In genomic region chr9:36398745-36399144, GRCh38 we compare ENCODE assay signal across 9 cellular contexts. TPM values are rescaled to one million over a fixed set of nuclear protein-coding genes. Genes with fewer than 3 reads are reported as not detected.
DNase-seq lines count a peak whose midpoint lies in the region; ATAC-seq and TF ChIP-seq lines count a peak whose summit lies in the region.
"Had no signal": no experiment of that assay in that cellular context is flagged by ENCODE, and none has a peak within 500 bp of the region (broad histone marks: within the 10 kb centered on the region; RNA-seq: fewer than 3 reads in every experiment).

No MANE protein-coding gene starts in this region.

- H3K4me1 ChIP-seq in PC-3 (ENCODE audit: insufficient read depth, low read length) (peaks cover 16% of the 10 kb centered on the region), endodermal cell (ENCODE audit: control insufficient read depth, insufficient read depth, low read length) (peaks cover 12% of the 10 kb centered on the region)

- peak overlapping the region; percentile 78 for H3K4me3 Mint-ChIP-seq in endodermal cell

- H3K9ac ChIP-seq in PC-3 (ENCODE audit: low read length) (0 out of 2 replicates have a peak overlapping the region, but pooled peaks have one; percentile 11), endodermal cell (ENCODE audit: extremely low read depth, low read length, poor library complexity, severe bottlenecking) (peak overlapping the region; percentile 94)

- H2AFZ ChIP-seq in PC-3 (ENCODE audit: low read length) = no peak overlapping the region

- no peaks in the 10 kb centered on the region for H3K9me2 ChIP-seq in PC-3 (replicated peaks; ENCODE audit: low read length)

- CTCF ChIA-PET in PC-3 (lab: Charles Lee) (no interaction called here), HEK293T (lab: Yijun Ruan, JAX) (no interaction called here)

- H3K27me3 ChIP-seq in PC-3 (ENCODE audit: low read length) (no peaks in the 10 kb centered on the region), endodermal cell (ENCODE audit: control insufficient read depth, insufficient read depth, low read length, poor library complexity, severe bottlenecking) (no peaks in the 10 kb centered on the region)

- H3K4me3 ChIP-seq in PC-3 (ENCODE audit: low read length) (peak overlapping the region; percentile 64), endodermal cell (ENCODE audit: low read length) (peak overlapping the region; percentile 100)

- no peaks in the 10 kb centered on the region for H3F3A ChIP-seq in PC-3 (ENCODE audit: low read length, unreplicated experiment)

- peak; percentile 50 for DNase-seq in GM04504 (ENCODE audit: low read depth)
- DNase-seq in PC-3 = no peak
- no peak for DNase-seq in endodermal cell
- peak; percentile 58 for DNase-seq in non-pigmented ciliary epithelial cell (ENCODE audit: low read depth)
- no peak for DNase-seq in DMS 273 treated with DMSO at 0.1 percent for 48 hours (lab: John Stamatoyannopoulos, UW)
- DNase-seq in NCI-H2081 treated with DMSO at 0.1 percent for 48 hours (lab: John Stamatoyannopoulos, UW) = no peak
- DNase-seq in HEK293T (ENCODE audit: extremely low spot score) = no peak
- DNase-seq: left cardiac atrium had no signal

- intact Hi-C loops in PC-3 (cut with micrococcal nuclease) = no loop called here

- ATAC-seq in PC-3 (no peak), HG02870 (IDR thresholded peaks at IDR 0.05; ENCODE audit: unreplicated experiment) (no peak)
- ATAC-seq: left cardiac atrium had no signal

- H3K27ac ChIP-seq in PC-3 (ENCODE audit: low read length) (no peak overlapping the region), endodermal cell (ENCODE audit: low read depth, low read length) (no peak overlapping the region)

- peaks cover 21% of the 10 kb centered on the region for H3K4me1 Mint-ChIP-seq in endodermal cell

- POLR2A ChIA-PET in PC-3 (lab: Charles Lee; ENCODE audit: unreplicated experiment) (no interaction called here), HEK293T (lab: Yijun Ruan, JAX) (no interaction called here)

- no peak for TF ChIP-seq CTCF in PC-3 (conservative IDR thresholded peaks at IDR 0.05; ENCODE audit: low read depth, low read length)
- TF ChIP-seq CTCF in endodermal cell (conservative IDR thresholded peaks at IDR 0.05) = no peak

- peaks cover 6% of the 10 kb centered on the region for H3K36me3 Mint-ChIP-seq in endodermal cell (ENCODE audit: low read depth)

- peak overlapping the region; percentile 50 for H3K27ac Mint-ChIP-seq in endodermal cell

- 0 out of 2 replicates have a peak, but pooled peaks cover 2% of the 10 kb centered on the region for H4K20me1 ChIP-seq in PC-3 (ENCODE audit: low read length)

- no peaks in the 10 kb centered on the region for H3K27me3 Mint-ChIP-seq in endodermal cell (ENCODE audit: insufficient read depth)

- H3K9me3 Mint-ChIP-seq in endodermal cell = no peaks in the 10 kb centered on the region

- peaks cover 59% of the 10 kb centered on the region for H3K79me2 ChIP-seq in PC-3 (ENCODE audit: low read length)

- no TSS peak for BruUV-seq in PC-3 (replicated peaks; lab: Mats Ljungman, UMichigan)

- H3K9me3 ChIP-seq in PC-3 (ENCODE audit: low read length) (no peaks in the 10 kb centered on the region), endodermal cell (ENCODE audit: control insufficient read depth, low read length) (no peaks in the 10 kb centered on the region)

- peak overlapping the region; percentile 84 for H3K4me2 ChIP-seq in PC-3 (ENCODE audit: low read length)

- no peaks in the 10 kb centered on the region; the same call in 1 of the 2 replicates for H3K36me3 ChIP-seq in PC-3 (ENCODE audit: low read depth, low read length)
- H3K36me3 ChIP-seq in endodermal cell (ENCODE audit: control insufficient read depth, insufficient read depth, low read length) = peaks cover 20% of the 10 kb centered on the region

TF ChIP-seq in HEK293T, 16 proteins besides CTCF, POLR2A, EP300 and RAD21:
- TF ChIP-seq SUZ12 (IDR thresholded peaks at IDR 0.05) (no peak), FOXK2 (IDR thresholded peaks at IDR 0.05) (no peak), LEF1 (IDR thresholded peaks at IDR 0.05; ENCODE audit: borderline replicate concordance) (no peak), SP1 (IDR thresholded peaks at IDR 0.05) (no peak), FOXM1 (IDR thresholded peaks at IDR 0.05; ENCODE audit: borderline replicate concordance) (no peak), BHLHE40 (IDR thresholded peaks at IDR 0.05; ENCODE audit: borderline replicate concordance) (no peak), HDGF (IDR thresholded peaks at IDR 0.05; ENCODE audit: borderline replicate concordance) (no peak), CTBP1 (IDR thresholded peaks at IDR 0.05; ENCODE audit: borderline replicate concordance) (no peak), FOXA1 (IDR thresholded peaks at IDR 0.05) (no peak), TARDBP (IDR thresholded peaks at IDR 0.05) (no peak), ARNT (IDR thresholded peaks at IDR 0.05) (no peak), ZNF384 (IDR thresholded peaks at IDR 0.05) (no peak), PKNOX1 (IDR thresholded peaks at IDR 0.05) (no peak), NFRKB (IDR thresholded peaks at IDR 0.05) (no peak), L3MBTL2 (conservative IDR thresholded peaks at IDR 0.05) (no peak), ELF4 (IDR thresholded peaks at IDR 0.05) (no peak)

RNA-seq across cellular contexts. Expression of gene RNF38, which starts 1.3 kb away (rescaled TPM):
- total RNA-seq in PC-3 (2014; rRNA removed) = 4.3 and 9.4 TPM in 2 replicates
- 10 to 100 TPM; 47.5 to 49.7 TPM for total RNA-seq in endodermal cell
- 51.3 TPM for polyA plus RNA-seq in endodermal cell (2013, experiment 1 of 2)
- 43.0 TPM for polyA plus RNA-seq in endodermal cell (2013, experiment 2 of 2)

Comparison
In these comparisons a context has a peak if more than half of its experiments do, and no peak if none do; other contexts are left out.
1. DNase-seq: peak in GM04504 (single experiment) and non-pigmented ciliary epithelial cell (single experiment); none in PC-3 (single experiment), endodermal cell (single experiment), DMS 273 treated with DMSO at 0.1 percent for 48 hours (single experiment), NCI-H2081 treated with DMSO at 0.1 percent for 48 hours (single experiment) and HEK293T (single experiment).